In genomic region chr9:128821584-128822406, GRCh38 we compare ENCODE assay signal across 20 cellular contexts. TPM values are rescaled to one million over a fixed set of nuclear protein-coding genes. Genes with fewer than 3 reads are reported as not detected.
DNase-seq lines count a peak whose midpoint lies in the region; ATAC-seq and TF ChIP-seq lines count a peak whose summit lies in the region.
"Had no signal": no experiment of that assay in that cellular context is flagged by ENCODE, and none has a peak within 500 bp of the region (broad histone marks: within the 10 kb centered on the region; RNA-seq: fewer than 3 reads in every experiment).

No MANE protein-coding gene starts in this region.

- H3T11ph ChIP-seq in H9 (ENCODE audit: low read length) = no peak overlapping the region

- no peaks in the 10 kb centered on the region for H3K4me1 ChIP-seq in H9 (ENCODE audit: insufficient read depth, low read length)

- no peak overlapping the region for H3K14ac ChIP-seq in H9 (ENCODE audit: insufficient read depth, low read length)

- H3K9me3 ChIP-seq in H9 (ENCODE audit: control insufficient read depth, low read depth, low read length) = no peaks in the 10 kb centered on the region
- H3K9me3 ChIP-seq: BLaER1, heart left ventricle, spleen had no signal

- H2BK120ac ChIP-seq in H9 (ENCODE audit: low read depth, low read length, poor library complexity, severe bottlenecking) = no peak overlapping the region

- H3K79me1 ChIP-seq in H9 (ENCODE audit: insufficient read depth, low read depth, low read length, poor library complexity, severe bottlenecking) = no peaks in the 10 kb centered on the region

- H4K91ac ChIP-seq in H9 (ENCODE audit: insufficient read length, low read depth, low read length) = no peak overlapping the region

- no peak overlapping the region for H2BK20ac ChIP-seq in H9 (ENCODE audit: low read depth, low read length, poor library complexity, severe bottlenecking)

- H4K5ac ChIP-seq in H9 (ENCODE audit: insufficient read length, low read depth, low read length) = no peak overlapping the region

- H3K23ac ChIP-seq in H9 (ENCODE audit: insufficient read length, low read depth, low read length) = no peak overlapping the region

- peaks cover 33% of the 10 kb centered on the region for H3K4me1 Mint-ChIP-seq in activated T-cell treated with anti-CD3 and anti-CD28 coated beads, Interleukin-2, amount 50 U/mL, for 24 hours (ENCODE audit: low read depth)
- H3K4me1 Mint-ChIP-seq in H9 (peaks cover 11 to 12% of the 10 kb centered on the region in 2 experiments), memory B cell (peaks cover 15% of the 10 kb centered on the region)

- no peak overlapping the region for H3K27ac ChIP-seq in H9 (ENCODE audit: insufficient read length, low read depth, low read length)
- H3K27ac ChIP-seq: BLaER1, dorsolateral prefrontal cortex, epithelial cell of prostate, heart left ventricle had no signal

- H3K27ac Mint-ChIP-seq in activated T-cell treated with anti-CD3 and anti-CD28 coated beads, Interleukin-2, amount 50 U/mL, for 24 hours = peak overlapping the region; percentile 57
- peak overlapping the region in 2 of 3 experiments; percentile 7 to 73; a peak in 1 of 7 replicates for H3K27ac Mint-ChIP-seq in H9
- no peak overlapping the region for H3K27ac Mint-ChIP-seq in memory B cell
- H3K27ac Mint-ChIP-seq: activated B cell treated with CpG ODN at 0.5 μM for 24 hours; activated CD4-positive, alpha-beta memory T cell treated with anti-CD3 and anti-CD28 coated beads, Interleukin-2, amount 10 ng/mL, durations not matched to agents 7 days and 5 days; type B pancreatic cell had no signal

- H4K8ac ChIP-seq in H9 (replicated peaks; ENCODE audit: insufficient read length, low read depth, low read length) = no peak overlapping the region

- H2BK12ac ChIP-seq in H9 (ENCODE audit: insufficient read length, low read depth, low read length) = no peak overlapping the region

- TF ChIP-seq CTCF in H9 (conservative IDR thresholded peaks at IDR 0.05) = no peak

- peaks cover 63% of the 10 kb centered on the region for H3K36me3 Mint-ChIP-seq in activated T-cell treated with anti-CD3 and anti-CD28 coated beads, Interleukin-2, amount 50 U/mL, for 24 hours (ENCODE audit: low read depth)
- H3K36me3 Mint-ChIP-seq in H9 (ENCODE audit: insufficient read depth in 1 of 3, low read depth in 3 of 3) (peaks cover 22 to 58% (median 55%) of the 10 kb centered on the region in 3 experiments; a peak in 6 of 7 replicates), memory B cell (peaks cover 12% of the 10 kb centered on the region)
- H3K36me3 Mint-ChIP-seq: type B pancreatic cell had no signal

- WGBS in H9 (ENCODE audit: extremely low coverage, insufficient read length, low lambda C conversion rate) = no CpG with 5 or more reads among the region's 16 CpGs

- no peak for DNase-seq in activated T-cell treated with anti-CD3 and anti-CD28 coated beads, Interleukin-2, amount 50 U/mL, for 24 hours
- DNase-seq in activated T-cell treated with anti-CD3 and anti-CD28 coated beads for 4 hours (no peak), H9 (no peak), memory B cell (ENCODE audit: low spot score in 2 of 2) (no peak), NCI-H345 (lab: John Stamatoyannopoulos, UW) (no peak), SHP77 (lab: John Stamatoyannopoulos, UW) (no peak)
- DNase-seq: activated B cell treated with CpG ODN at 0.5 μM for 24 hours; activated CD4-positive, alpha-beta memory T cell treated with anti-CD3 and anti-CD28 coated beads, Interleukin-2, amount 10 ng/mL, durations not matched to agents 7 days and 5 days; activated naive CD4-positive, alpha-beta T cell treated with anti-CD3 and anti-CD28 coated beads, Interleukin-2, amount 10 ng/mL, durations not matched to agents 7 days and 5 days; dorsolateral prefrontal cortex; heart left ventricle; left cardiac atrium; NCI-H1694; NCI-H2171; NCI-H69; spleen had no signal

- no peaks in the 10 kb centered on the region for H3K79me2 ChIP-seq in H9 (ENCODE audit: insufficient read depth, low read length)

- ATAC-seq in memory B cell (ENCODE audit: low read depth) = no peak
- ATAC-seq: heart left ventricle, left cardiac atrium, SK-N-SH treated with all-trans-retinoic acid at 6 μM for 48 hours had no signal

- no peak overlapping the region for H3K56ac ChIP-seq in H9 (ENCODE audit: insufficient read length, low read depth, low read length)

- no peak overlapping the region for H3K9ac ChIP-seq in H9 (ENCODE audit: extremely low read depth, insufficient read length, low read length)
- H3K9ac ChIP-seq: BLaER1 had no signal

- no peaks in the 10 kb centered on the region for H4K20me1 ChIP-seq in H9 (ENCODE audit: control insufficient read depth, insufficient read depth, insufficient read length)

- H3K18ac ChIP-seq in H9 (ENCODE audit: insufficient read length, low read depth, low read length) = no peak overlapping the region

- no peak overlapping the region for H2BK15ac ChIP-seq in H9 (ENCODE audit: low read depth, low read length)

- H3K9me3 Mint-ChIP-seq in activated T-cell treated with anti-CD3 and anti-CD28 coated beads, Interleukin-2, amount 50 U/mL, for 24 hours = no peaks in the 10 kb centered on the region
- H3K9me3 Mint-ChIP-seq in H9 (no peaks in the 10 kb centered on the region), memory B cell (no peaks in the 10 kb centered on the region)
- H3K9me3 Mint-ChIP-seq: activated B cell treated with CpG ODN at 0.5 μM for 24 hours; activated CD4-positive, alpha-beta memory T cell treated with anti-CD3 and anti-CD28 coated beads, Interleukin-2, amount 10 ng/mL, durations not matched to agents 7 days and 5 days; type B pancreatic cell had no signal

- no peak overlapping the region for H2AK5ac ChIP-seq in H9 (ENCODE audit: insufficient read length, low read length)

- H2BK5ac ChIP-seq in H9 (ENCODE audit: insufficient read length, low read length) = no peak overlapping the region

- H2AFZ ChIP-seq in H9 (ENCODE audit: low read length) = no peak overlapping the region

- H3K27me3 ChIP-seq in H9 (ENCODE audit: insufficient read depth, low read length) = no peaks in the 10 kb centered on the region
- H3K27me3 ChIP-seq: BLaER1, dorsolateral prefrontal cortex, heart left ventricle, spleen had no signal

- peaks cover 11% of the 10 kb centered on the region for H3K23me2 ChIP-seq in H9 (ENCODE audit: insufficient read length, low read depth, low read length, poor library complexity, severe bottlenecking)

- no peaks in the 10 kb centered on the region for H3K27me3 Mint-ChIP-seq in activated T-cell treated with anti-CD3 and anti-CD28 coated beads, Interleukin-2, amount 50 U/mL, for 24 hours
- H3K27me3 Mint-ChIP-seq in H9 (ENCODE audit: low read depth) (no peaks in the 10 kb centered on the region; the same call in none of the 2 replicates), memory B cell (no peaks in the 10 kb centered on the region)
- H3K27me3 Mint-ChIP-seq: activated B cell treated with CpG ODN at 0.5 μM for 24 hours; activated CD4-positive, alpha-beta memory T cell treated with anti-CD3 and anti-CD28 coated beads, Interleukin-2, amount 10 ng/mL, durations not matched to agents 7 days and 5 days; type B pancreatic cell had no signal

- no peak overlapping the region for H3K4me2 ChIP-seq in H9 (ENCODE audit: insufficient read depth, insufficient read length, low read length)
- H3K4me2 ChIP-seq: BLaER1 had no signal

- no peak overlapping the region for H3K4ac ChIP-seq in H9 (ENCODE audit: low read depth, low read length)

- H3K4me3 Mint-ChIP-seq in activated T-cell treated with anti-CD3 and anti-CD28 coated beads, Interleukin-2, amount 50 U/mL, for 24 hours = peak overlapping the region; percentile 15
- no peak overlapping the region for H3K4me3 Mint-ChIP-seq in H9
- H3K4me3 Mint-ChIP-seq in memory B cell = peak overlapping the region; percentile 45
- H3K4me3 Mint-ChIP-seq: activated B cell treated with CpG ODN at 0.5 μM for 24 hours; activated naive CD4-positive, alpha-beta T cell treated with anti-CD3 and anti-CD28 coated beads, Interleukin-2, amount 10 ng/mL, durations not matched to agents 7 days and 5 days; type B pancreatic cell had no signal

RNA-seq across cellular contexts. Expression of gene ENDOG, which starts 3.5 kb away (rescaled TPM):
- total RNA-seq in H9 (2021) = 16.7 and 17.6 TPM in 2 replicates

RNA-seq across cellular contexts. Expression of gene SPOUT1, which starts 7.8 kb away (rescaled TPM):
- total RNA-seq in H9 (2021) = 86.3 and 91.8 TPM in 2 replicates

RNA-seq across cellular contexts. Expression of gene TBC1D13, which starts 34.7 kb away (rescaled TPM):
- total RNA-seq in H9 (2021) = 27.3 and 30.3 TPM in 2 replicates

RNA-seq across cellular contexts. Expression of gene ZER1, which starts 50.1 kb away (rescaled TPM):
- total RNA-seq in H9 (2021) = 23.1 and 24.2 TPM in 2 replicates

RNA-seq across cellular contexts. Expression of gene KYAT1, which starts 60.0 kb away (rescaled TPM):
- total RNA-seq in H9 (2021) = 14.6 and 15.2 TPM in 2 replicates

Comparison
In these comparisons a context has a peak if more than half of its experiments do, and no peak if none do; other contexts are left out.
1. H3K4me3 Mint-ChIP-seq: peak in activated T-cell treated with anti-CD3 and anti-CD28 coated beads, Interleukin-2, amount 50 U/mL, for 24 hours (single experiment) and memory B cell (single experiment); none in H9 (0 of 2).